ENCODE assay signal across 1 cellular context in genomic region chr2:32262105-32262504, GRCh38.
TF ChIP-seq lines count a peak whose summit lies in the region.

No MANE protein-coding gene starts in this region.

TF ChIP-seq in HepG2, 621 proteins besides CTCF, POLR2A, EP300 and RAD21 (continued from another document):
- TF ChIP-seq NBN (conservative IDR thresholded peaks at IDR 0.05): no peak
- TF ChIP-seq ZNF205 (CRISPR knock-in tag; IDR thresholded peaks at IDR 0.05): no peak
- TF ChIP-seq ZNF260 (CRISPR knock-in tag; IDR thresholded peaks at IDR 0.05; ENCODE audit: borderline replicate concordance, low read depth): no peak
